In genomic region chr1:247845011-247845692, GRCh38 we compare ENCODE assay signal across 20 cellular contexts. TPM values are rescaled to one million over a fixed set of nuclear protein-coding genes. Genes with fewer than 3 reads are reported as not detected.
A peak's percentile ranks its signal among the peaks of the same experiment; 100 is the strongest.
DNase-seq lines count a peak whose midpoint lies in the region; ATAC-seq, FAIRE-seq and TF ChIP-seq lines count a peak whose summit lies in the region.
"Had no signal": no experiment of that assay in that cellular context is flagged by ENCODE, and none has a peak within 500 bp of the region (broad histone marks: within the 10 kb centered on the region; RNA-seq: fewer than 3 reads in every experiment).

No MANE protein-coding gene starts in this region.

- no peak for TF ChIP-seq EP300 in GM12878 (IDR thresholded peaks at IDR 0.05; ENCODE audit: borderline replicate concordance in 1 of 2, control insufficient read depth in 1 of 2, low read depth in 2 of 2, low read length in 2 of 2)

- H2AFZ ChIP-seq in GM23338 (peak overlapping the region; percentile 99), GM12878 (ENCODE audit: control insufficient read depth, low read depth, low read length) (no peak overlapping the region), neuronal stem cell (ENCODE audit: low read length) (no peak overlapping the region)

- RAD21 ChIA-PET in GM12878 (lab: Charles Lee; ENCODE audit: unreplicated experiment) = no interaction called here

- no peaks in the 10 kb centered on the region for H3K79me1 ChIP-seq in neuronal stem cell (ENCODE audit: low read depth, low read length)

- peaks cover 4% of the 10 kb centered on the region for H3K27me3 Mint-ChIP-seq in GM23338 (ENCODE audit: insufficient read depth, low read depth, poor library complexity)
- H3K27me3 Mint-ChIP-seq: CD4-positive, CD25-positive, alpha-beta regulatory T cell had no signal

- H2BK5ac ChIP-seq in neuronal stem cell (ENCODE audit: low read length) = no peak overlapping the region

- no peak overlapping the region for H3K14ac ChIP-seq in neuronal stem cell (ENCODE audit: low read length)

- DNase-seq in GM23338 (ENCODE audit: low spot score) (peak; percentile 11), GM12878 (ENCODE audit: low read depth, low spot score) (no peak), neuronal stem cell (ENCODE audit: low spot score) (no peak), CD1c-positive myeloid dendritic cell (ENCODE audit: extremely low spot score) (no peak)
- DNase-seq in activated CD8-positive, alpha-beta memory T cell treated with anti-CD3 and anti-CD28 coated beads, Interleukin-2, amount 50 U/mL, for 48 hours = no peak
- DNase-seq in central memory CD4-positive, alpha-beta T cell = no peak
- DNase-seq: 8988T; C1 segment of cervical spinal cord; Caco-2; CD4-positive, CD25-positive, alpha-beta regulatory T cell; CD8-positive, alpha-beta T cell; DMS153; DND-41; H7; HCEC 1CT had no signal

- H3K23ac ChIP-seq in neuronal stem cell (ENCODE audit: low read depth, low read length, poor library complexity) = peak overlapping the region; percentile 38

- peaks cover 43% of the 10 kb centered on the region for H3K9me3 Mint-ChIP-seq in GM23338
- H3K9me3 Mint-ChIP-seq: CD8-positive, alpha-beta T cell had no signal

- H3K4me3 Mint-ChIP-seq in GM23338 = no peak overlapping the region
- H3K4me3 Mint-ChIP-seq: CD4-positive, CD25-positive, alpha-beta regulatory T cell; CD8-positive, alpha-beta T cell had no signal

- H3K27ac ChIP-seq in GM23338 (ENCODE audit: low read depth) = 0 out of 2 replicates have a peak overlapping the region, but pooled peaks have one; percentile 83
- H3K27ac ChIP-seq in GM12878 (ENCODE audit: control insufficient read depth, insufficient read depth) = no peak overlapping the region
- no peak overlapping the region for H3K27ac ChIP-seq in neuronal stem cell (replicated peaks; ENCODE audit: low read length)

- no peaks in the 10 kb centered on the region for H3F3A ChIP-seq in GM23338 (replicated peaks; ENCODE audit: low read depth)

- H3K4me2 ChIP-seq in GM23338 = peak overlapping the region; percentile 59
- no peak overlapping the region for H3K4me2 ChIP-seq in GM12878 (ENCODE audit: control insufficient read depth, insufficient read depth)
- H3K4me2 ChIP-seq in neuronal stem cell (ENCODE audit: insufficient read depth, low read length, poor library complexity, severe bottlenecking) = no peak overlapping the region

- H3K4me1 ChIP-seq in GM23338 (ENCODE audit: insufficient read depth) (peaks cover 20% of the 10 kb centered on the region), GM12878 (ENCODE audit: control insufficient read depth, insufficient read depth, low read length) (no peaks in the 10 kb centered on the region), neuronal stem cell (ENCODE audit: control insufficient read depth in 2 of 2, insufficient read depth in 1 of 2, low read depth in 1 of 2, low read length in 2 of 2) (no peaks in the 10 kb centered on the region)
- H3K4me1 ChIP-seq: Caco-2 had no signal

- H3K9ac ChIP-seq in GM12878 (ENCODE audit: control insufficient read depth, insufficient read depth, low read length) (no peak overlapping the region), neuronal stem cell (ENCODE audit: low read depth, low read length, poor library complexity) (no peak overlapping the region)

- in situ Hi-C loops in GM12878 (cut with MboI) = no loop called here

- no peak for TF ChIP-seq RAD21 in GM12878 (IDR thresholded peaks at IDR 0.05; ENCODE audit: insufficient read depth, low read depth, low read length)

- H3K36me3 Mint-ChIP-seq in GM23338 (ENCODE audit: low read depth) = peaks cover 5% of the 10 kb centered on the region; the same call in 2 of the 3 replicates
- H3K36me3 Mint-ChIP-seq: CD4-positive, CD25-positive, alpha-beta regulatory T cell; CD8-positive, alpha-beta T cell had no signal

- H2BK15ac ChIP-seq in neuronal stem cell (ENCODE audit: low read length) = no peak overlapping the region

- no peak overlapping the region for H3K4ac ChIP-seq in neuronal stem cell (ENCODE audit: low read length)

- CTCF ChIA-PET in GM12878 (lab: Yijun Ruan, JAX) = no interaction called here

- H3K9me3 ChIP-seq in GM12878 (replicated peaks; ENCODE audit: control insufficient read depth, insufficient read depth, low read length) (no peaks in the 10 kb centered on the region), neuronal stem cell (replicated peaks in 1 of 2; ENCODE audit: control insufficient read depth in 2 of 2, insufficient read depth in 1 of 2, low read depth in 1 of 2, low read length in 2 of 2) (peaks cover 0 to 2% of the 10 kb centered on the region in 2 donors)
- H3K9me3 ChIP-seq: Caco-2 had no signal

- no peak overlapping the region for H3K18ac ChIP-seq in neuronal stem cell (ENCODE audit: low read length)

- H3K79me2 ChIP-seq in GM23338 (replicated peaks; ENCODE audit: insufficient read depth) (no peaks in the 10 kb centered on the region), GM12878 (ENCODE audit: control insufficient read depth, insufficient read depth, low read length) (no peaks in the 10 kb centered on the region)

- H3K9me2 ChIP-seq in GM23338 (ENCODE audit: insufficient read depth) = no peaks in the 10 kb centered on the region

- POLR2A ChIA-PET in GM12878 (lab: Charles Lee) = no interaction called here

- H4K8ac ChIP-seq in neuronal stem cell (ENCODE audit: low read depth, low read length) = no peak overlapping the region

- H3K36me3 ChIP-seq in GM23338 (ENCODE audit: insufficient read depth) (no peaks in the 10 kb centered on the region), GM12878 (ENCODE audit: control insufficient read depth in 2 of 2, insufficient read depth in 2 of 2, low read length in 1 of 2) (no peaks in the 10 kb centered on the region), neuronal stem cell (replicated peaks in 1 of 2; ENCODE audit: control insufficient read depth in 2 of 2, insufficient read depth in 2 of 2, low read length in 2 of 2) (no peaks in the 10 kb centered on the region)

- no peak overlapping the region for H2AK5ac ChIP-seq in neuronal stem cell (ENCODE audit: low read depth, low read length)

- TF ChIP-seq POLR2A in GM12878 (IDR thresholded peaks at IDR 0.05; ENCODE audit: low read depth, low read length) = no peak

- SMC1A ChIA-PET in GM12878 (lab: Charles Lee; ENCODE audit: uncharacterized antibody, unreplicated experiment) = no interaction called here

- no peak overlapping the region for H2BK12ac ChIP-seq in neuronal stem cell (ENCODE audit: low read length)

- H4K20me1 ChIP-seq in GM23338 (replicated peaks; ENCODE audit: insufficient read depth) = no peaks in the 10 kb centered on the region
- no peaks in the 10 kb centered on the region for H4K20me1 ChIP-seq in GM12878 (ENCODE audit: control insufficient read depth, insufficient read depth)

- no peak for FAIRE-seq in GM12878 (lab: Jason Lieb, UNC)
- FAIRE-seq: G401.6, GM18507, H1 had no signal

- H3K4me3 ChIP-seq in GM23338 (no peak overlapping the region), GM12878 (no peak overlapping the region), neuronal stem cell (ENCODE audit: low read length in 2 of 2) (no peak overlapping the region)

- BruUV-seq in GM12878 (replicated peaks; lab: Mats Ljungman, UMichigan) = no TSS peak

- 32% methylated on average over 11 of the region's 12 CpGs for WGBS in GM12878 (ENCODE audit: insufficient coverage, insufficient replicate concordance, low lambda C conversion rate, missing lambda C conversion rate)
- no CpG with 5 or more reads among the region's 12 CpGs for WGBS in neuronal stem cell (ENCODE audit: extremely low coverage in 2 of 2, insufficient read length in 2 of 2, insufficient replicate concordance in 1 of 2), 2 donors

- H3K27me3 ChIP-seq in GM23338 (ENCODE audit: insufficient read depth) (no peaks in the 10 kb centered on the region), GM12878 (replicated peaks in 1 of 2; ENCODE audit: control insufficient read depth in 2 of 2, insufficient read depth in 2 of 2, low read length in 1 of 2) (no peaks in the 10 kb centered on the region), neuronal stem cell (ENCODE audit: control insufficient read depth in 3 of 3, insufficient read depth in 3 of 3, low read depth in 1 of 3, low read length in 3 of 3) (no peaks in the 10 kb centered on the region)

- no peak overlapping the region for H2BK120ac ChIP-seq in neuronal stem cell (ENCODE audit: low read depth, low read length)

- no peaks in the 10 kb centered on the region for H3K4me1 Mint-ChIP-seq in GM23338

- no peak overlapping the region for H4K91ac ChIP-seq in neuronal stem cell (ENCODE audit: low read depth, low read length, poor library complexity)

- ATAC-seq in GM23338 (no peak), GM12878 (no peak)
- ATAC-seq: CD8-positive, alpha-beta T cell had no signal

- intact Hi-C loops in GM12878 (cut with micrococcal nuclease; ENCODE audit: unreplicated experiment) = no loop called here

- H3K27ac Mint-ChIP-seq in GM23338 = no peak overlapping the region
- H3K27ac Mint-ChIP-seq: CD4-positive, CD25-positive, alpha-beta regulatory T cell; CD8-positive, alpha-beta T cell had no signal

- TF ChIP-seq CTCF in GM23338 (conservative IDR thresholded peaks at IDR 0.05; ENCODE audit: low read depth in 2 of 2) (no peak), GM12878 (IDR thresholded peaks at IDR 0.05 in 2 of 3, conservative IDR thresholded peaks at IDR 0.05 in 1 of 3; ENCODE audit: control insufficient read depth in 2 of 3, extremely low read depth in 1 of 3, insufficient read depth in 1 of 3, low read depth in 3 of 3, low read length in 3 of 3) (no peak)

RNA-seq across cellular contexts. Expression of gene OR11L1, which starts 3.5 kb away (rescaled TPM):
- total RNA-seq in GM23338 (2014; rRNA removed; shearing (Covaris generic)) = not detected in 2 replicates
- polyA plus RNA-seq in GM23338 (2016; fragmentation: Nextera tagmentation; extraction: Ambion mirVana) (not detected in 2 replicates), GM12878 (2011; rRNA removed) (not detected in 2 replicates), GM12878 (2014; fragmentation: Illumina TruSeq; extraction: Trizol) (not detected in 2 replicates), GM12878 (2014; fragmentation: Nextera tagmentation; extraction: Ambion mirVana) (not detected), GM12878 (2014; rRNA removed) (not detected in 2 replicates), GM12878 (2016; fragmentation: Nextera tagmentation; extraction: Ambion mirVana) (not detected)
- total RNA-seq in GM12878 (2013; cell fraction: nucleolus; rRNA removed) = not detected in 2 replicates
- total RNA-seq in GM12878 (2014; rRNA removed) (not detected in 2 replicates), GM12878 (2014; rRNA removed; fragmentation: Illumina TruSeq; extraction: Trizol) (not detected in 2 replicates), GM12878 (2021) (not detected in 2 replicates)
- not detected for polyA plus RNA-seq in GM12878 (2011; ENCODE audit: low read depth)
- polyA plus RNA-seq in GM12878 (2011; cell fraction: cytosol; rRNA removed) = not detected in 2 replicates
- polyA plus RNA-seq in GM12878 (2011; cell fraction: nucleus; rRNA removed) = not detected in 2 replicates
- polyA plus RNA-seq in GM12878 (2012) = not detected in 2 replicates
- not detected in 2 replicates for polyA minus RNA-seq in GM12878 (2011; rRNA and poly(A)+ RNA removed)
- polyA minus RNA-seq in GM12878 (2011; cell fraction: cytosol; rRNA and poly(A)+ RNA removed) = not detected in 2 replicates
- not detected in 2 replicates for polyA minus RNA-seq in GM12878 (2011; cell fraction: nucleus; rRNA and poly(A)+ RNA removed)
- polyA plus RNA-seq in neuronal stem cell (2013, experiment 1 of 2) = not detected
- not detected for polyA plus RNA-seq in neuronal stem cell (2013, experiment 2 of 2)
- total RNA-seq: A673; Caco-2; CD4-positive, CD25-positive, alpha-beta regulatory T cell; CD8-positive, alpha-beta T cell; H1; H7 had no signal
- polyA plus RNA-seq: BJ; CD4-positive, CD25-positive, alpha-beta regulatory T cell; H1 had no signal

RNA-seq across cellular contexts. Expression of gene TRIM58, which starts 11.8 kb away (rescaled TPM):
- 3.4 and 4.3 TPM in 2 replicates for total RNA-seq in GM23338 (2014; rRNA removed; shearing (Covaris generic))
- polyA plus RNA-seq in GM23338 (2016; fragmentation: Nextera tagmentation; extraction: Ambion mirVana) (1.6 and 2.4 TPM in 2 replicates), GM12878 (2011; rRNA removed) (not detected in 2 replicates), GM12878 (2014; fragmentation: Illumina TruSeq; extraction: Trizol) (not detected in 2 replicates), GM12878 (2014; fragmentation: Nextera tagmentation; extraction: Ambion mirVana) (not detected), GM12878 (2014; rRNA removed) (not detected in 2 replicates), GM12878 (2016; fragmentation: Nextera tagmentation; extraction: Ambion mirVana) (not detected)
- not detected in 2 replicates for total RNA-seq in GM12878 (2013; cell fraction: nucleolus; rRNA removed)
- total RNA-seq in GM12878 (2014; rRNA removed) (not detected in 2 replicates), GM12878 (2014; rRNA removed; fragmentation: Illumina TruSeq; extraction: Trizol) (not detected in 2 replicates), GM12878 (2021) (not detected in 2 replicates)
- polyA plus RNA-seq in GM12878 (2011; ENCODE audit: low read depth) = not detected
- not detected in 2 replicates for polyA plus RNA-seq in GM12878 (2011; cell fraction: cytosol; rRNA removed)
- not detected in 2 replicates for polyA plus RNA-seq in GM12878 (2011; cell fraction: nucleus; rRNA removed)
- polyA plus RNA-seq in GM12878 (2012) = not detected in 2 replicates
- polyA minus RNA-seq in GM12878 (2011; rRNA and poly(A)+ RNA removed) = not detected in 2 replicates
- not detected in 2 replicates for polyA minus RNA-seq in GM12878 (2011; cell fraction: cytosol; rRNA and poly(A)+ RNA removed)
- polyA minus RNA-seq in GM12878 (2011; cell fraction: nucleus; rRNA and poly(A)+ RNA removed) = not detected in 2 replicates
- polyA plus RNA-seq in neuronal stem cell (2013, experiment 1 of 2) = 0.73 TPM
- 0.82 TPM for polyA plus RNA-seq in neuronal stem cell (2013, experiment 2 of 2)
- total RNA-seq: A673; Caco-2; CD8-positive, alpha-beta T cell had no signal
- polyA plus RNA-seq: BJ, H1 had no signal

RNA-seq across cellular contexts. Expression of gene OR14A16, which starts 21.2 kb away (rescaled TPM):
- not detected in 2 replicates for total RNA-seq in GM23338 (2014; rRNA removed; shearing (Covaris generic))
- polyA plus RNA-seq in GM23338 (2016; fragmentation: Nextera tagmentation; extraction: Ambion mirVana) (0.21 and 0.34 TPM in 2 replicates), GM12878 (2011; rRNA removed) (not detected in 2 replicates), GM12878 (2014; fragmentation: Illumina TruSeq; extraction: Trizol) (not detected in 2 replicates), GM12878 (2014; fragmentation: Nextera tagmentation; extraction: Ambion mirVana) (not detected), GM12878 (2014; rRNA removed) (not detected in 2 replicates), GM12878 (2016; fragmentation: Nextera tagmentation; extraction: Ambion mirVana) (not detected)
- not detected in 2 replicates for total RNA-seq in GM12878 (2013; cell fraction: nucleolus; rRNA removed)
- total RNA-seq in GM12878 (2014; rRNA removed) (not detected in 2 replicates), GM12878 (2014; rRNA removed; fragmentation: Illumina TruSeq; extraction: Trizol) (not detected in 2 replicates), GM12878 (2021) (not detected in 2 replicates)
- polyA plus RNA-seq in GM12878 (2011; ENCODE audit: low read depth) = not detected
- polyA plus RNA-seq in GM12878 (2011; cell fraction: cytosol; rRNA removed) = not detected in 2 replicates
- not detected in 2 replicates for polyA plus RNA-seq in GM12878 (2011; cell fraction: nucleus; rRNA removed)
- polyA plus RNA-seq in GM12878 (2012) = not detected in 2 replicates
- polyA minus RNA-seq in GM12878 (2011; rRNA and poly(A)+ RNA removed) = not detected in 2 replicates
- polyA minus RNA-seq in GM12878 (2011; cell fraction: cytosol; rRNA and poly(A)+ RNA removed) = not detected in 2 replicates
- not detected in 2 replicates for polyA minus RNA-seq in GM12878 (2011; cell fraction: nucleus; rRNA and poly(A)+ RNA removed)
- not detected for polyA plus RNA-seq in neuronal stem cell (2013, experiment 1 of 2)
- polyA plus RNA-seq in neuronal stem cell (2013, experiment 2 of 2) = not detected
- total RNA-seq: A673; Caco-2; CD4-positive, CD25-positive, alpha-beta regulatory T cell; CD8-positive, alpha-beta T cell; H1; H7 had no signal
- polyA plus RNA-seq: BJ; CD4-positive, CD25-positive, alpha-beta regulatory T cell; H1 had no signal

RNA-seq across cellular contexts. Expression of gene OR2W3, which starts 50.2 kb away (rescaled TPM):
- 0.45 and 1.9 TPM in 2 replicates for total RNA-seq in GM23338 (2014; rRNA removed; shearing (Covaris generic))
- polyA plus RNA-seq in GM23338 (2016; fragmentation: Nextera tagmentation; extraction: Ambion mirVana) (0.31 TPM in 1 of 2 replicates, not detected in the other), GM12878 (2011; rRNA removed) (not detected in 2 replicates), GM12878 (2014; fragmentation: Illumina TruSeq; extraction: Trizol) (not detected in 2 replicates), GM12878 (2014; fragmentation: Nextera tagmentation; extraction: Ambion mirVana) (not detected), GM12878 (2014; rRNA removed) (not detected in 2 replicates), GM12878 (2016; fragmentation: Nextera tagmentation; extraction: Ambion mirVana) (not detected)
- not detected in 2 replicates for total RNA-seq in GM12878 (2013; cell fraction: nucleolus; rRNA removed)
- total RNA-seq in GM12878 (2014; rRNA removed) (not detected in 2 replicates), GM12878 (2014; rRNA removed; fragmentation: Illumina TruSeq; extraction: Trizol) (not detected in 2 replicates), GM12878 (2021) (not detected in 2 replicates)
- polyA plus RNA-seq in GM12878 (2011; ENCODE audit: low read depth) = not detected
- polyA plus RNA-seq in GM12878 (2011; cell fraction: cytosol; rRNA removed) = not detected in 2 replicates
- polyA plus RNA-seq in GM12878 (2011; cell fraction: nucleus; rRNA removed) = not detected in 2 replicates
- not detected in 2 replicates for polyA plus RNA-seq in GM12878 (2012)
- not detected in 2 replicates for polyA minus RNA-seq in GM12878 (2011; rRNA and poly(A)+ RNA removed)
- polyA minus RNA-seq in GM12878 (2011; cell fraction: cytosol; rRNA and poly(A)+ RNA removed) = not detected in 2 replicates
- not detected in 2 replicates for polyA minus RNA-seq in GM12878 (2011; cell fraction: nucleus; rRNA and poly(A)+ RNA removed)
- polyA plus RNA-seq in neuronal stem cell (2013, experiment 1 of 2) = 0.31 TPM
- polyA plus RNA-seq in neuronal stem cell (2013, experiment 2 of 2) = 0.24 TPM
- total RNA-seq: A673; Caco-2; CD4-positive, CD25-positive, alpha-beta regulatory T cell; CD8-positive, alpha-beta T cell; H7 had no signal
- polyA plus RNA-seq: BJ; CD4-positive, CD25-positive, alpha-beta regulatory T cell had no signal
